In the genomic region with DNA sequence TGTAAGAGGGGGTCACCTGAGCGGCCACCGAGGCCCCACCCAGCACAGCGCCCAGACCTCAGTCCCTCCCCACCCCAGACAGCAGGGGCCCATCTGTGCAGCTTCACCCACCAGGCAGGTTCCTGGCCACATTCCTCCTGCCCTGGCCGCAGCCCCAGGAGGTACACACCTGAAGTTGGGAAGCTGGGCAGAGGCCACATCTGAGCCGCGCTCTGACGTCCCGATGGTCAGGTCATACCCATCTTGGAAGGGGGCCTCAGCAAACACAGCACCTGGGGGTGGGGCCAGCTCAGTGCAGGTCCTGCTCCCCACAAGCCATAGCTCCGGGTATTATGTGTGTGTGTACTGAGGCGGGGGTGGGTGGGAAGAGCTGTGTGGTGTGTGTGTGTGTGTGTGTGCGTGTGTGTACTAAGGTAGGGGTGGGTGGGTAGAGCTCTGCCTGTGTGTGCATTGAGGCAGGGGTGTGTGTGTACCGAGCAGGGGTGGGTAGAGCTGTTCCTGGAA, we compare ENCODE assay signal across 17 cellular contexts. TPM values are rescaled to one million over a fixed set of nuclear protein-coding genes. Genes with fewer than 3 reads are reported as not detected.
DNase-seq lines count a peak whose midpoint lies in the region; ATAC-seq and TF ChIP-seq lines count a peak whose summit lies in the region.
"Had no signal": no experiment of that assay in that cellular context is flagged by ENCODE, and none has a peak within 500 bp of the region (broad histone marks: within the 10 kb centered on the region; RNA-seq: fewer than 3 reads in every experiment).

No MANE protein-coding gene starts in this region.

- CTCF ChIA-PET in RWPE1 (lab: Yijun Ruan, JAX), result interaction anchor here (1.0 kb wide), 1 partner anchor 22 kb away, joined by 3 read pairs; no protein-coding TSS in a partner anchor

- no peaks in the 10 kb centered on the region for H3K27me3 Mint-ChIP-seq in activated T-cell treated with anti-CD3 and anti-CD28 coated beads, Interleukin-2, amount 50 U/mL, for 72 hours (ENCODE audit: low read depth)
- H3K27me3 Mint-ChIP-seq in stimulated activated naive B cell treated with anti-CD40 and anti-IgM and Interleukin-4, amounts not matched to agents 10 μg/mL and 1 μg/mL and 100 μg/mL, for 72 hours, result no peaks in the 10 kb centered on the region
- H3K27me3 Mint-ChIP-seq in effector memory CD8-positive, alpha-beta T cell, result no peaks in the 10 kb centered on the region
- H3K27me3 Mint-ChIP-seq: CD4-positive, alpha-beta memory T cell had no signal

- H3K36me3 Mint-ChIP-seq in activated T-cell treated with anti-CD3 and anti-CD28 coated beads, Interleukin-2, amount 50 U/mL, for 72 hours (ENCODE audit: insufficient read depth in 2 of 2), result peaks cover 0 to 16% of the 10 kb centered on the region in 2 donors
- peaks cover 59 to 70% of the 10 kb centered on the region in 2 donors for H3K36me3 Mint-ChIP-seq in stimulated activated naive B cell treated with anti-CD40 and anti-IgM and Interleukin-4, amounts not matched to agents 10 μg/mL and 1 μg/mL and 100 μg/mL, for 72 hours
- peaks cover 33% of the 10 kb centered on the region for H3K36me3 Mint-ChIP-seq in effector memory CD8-positive, alpha-beta T cell (ENCODE audit: insufficient read depth)

- H3K9ac ChIP-seq in liver (ENCODE audit: low read depth in 1 of 2, low read length in 2 of 2), result no peak overlapping the region
- H3K9ac ChIP-seq: BLaER1 had no signal

- no peak overlapping the region for H3K4me3 Mint-ChIP-seq in activated T-cell treated with anti-CD3 and anti-CD28 coated beads, Interleukin-2, amount 50 U/mL, for 72 hours
- no peak overlapping the region for H3K4me3 Mint-ChIP-seq in stimulated activated naive B cell treated with anti-CD40 and anti-IgM and Interleukin-4, amounts not matched to agents 10 μg/mL and 1 μg/mL and 100 μg/mL, for 72 hours
- H3K4me3 Mint-ChIP-seq in effector memory CD8-positive, alpha-beta T cell, result no peak overlapping the region
- H3K4me3 Mint-ChIP-seq: CD4-positive, alpha-beta memory T cell; H9 had no signal

- POLR2A ChIA-PET in RWPE1 (lab: Yijun Ruan, JAX; ENCODE audit: low non-redundant PET), result interaction anchor here (0.5 kb wide), 1 partner anchor 151 kb away, joined by 5 read pairs; no protein-coding TSS in a partner anchor

- DNase-seq in activated T-cell treated with anti-CD3 and anti-CD28 coated beads, Interleukin-2, amount 50 U/mL, for 72 hours, result no peak
- no peak for DNase-seq in activated T-cell treated with anti-CD3 and anti-CD28 coated beads, Interleukin-2, amount 50 U/mL, for 48 hours
- no peak for DNase-seq in RWPE1 (ENCODE audit: low spot score)
- DNase-seq in stimulated activated naive B cell treated with anti-CD40 and anti-IgM and Interleukin-4, amounts not matched to agents 10 μg/mL and 1 μg/mL and 100 μg/mL, for 72 hours, result no peak
- no peak for DNase-seq in A172 (ENCODE audit: low spot score)
- DNase-seq in SIG-M5 treated with dmso at 0.1 percent for 504 hours (lab: John Stamatoyannopoulos, UW; ENCODE audit: unreplicated experiment), result no peak
- no peak for DNase-seq in effector memory CD8-positive, alpha-beta T cell
- DNase-seq: CD4-positive, alpha-beta memory T cell; GF-D8; H9; KBM-7; NCI-H1694 treated with DMSO at 0.1 percent for 48 hours; NCI-H510A treated with DMSO at 0.1 percent for 48 hours; NCI-H774; SJCRH30 had no signal

- peaks cover 44% of the 10 kb centered on the region for H3K4me1 Mint-ChIP-seq in activated T-cell treated with anti-CD3 and anti-CD28 coated beads, Interleukin-2, amount 50 U/mL, for 72 hours (ENCODE audit: low read depth)
- peaks cover 33 to 54% of the 10 kb centered on the region in 2 donors for H3K4me1 Mint-ChIP-seq in stimulated activated naive B cell treated with anti-CD40 and anti-IgM and Interleukin-4, amounts not matched to agents 10 μg/mL and 1 μg/mL and 100 μg/mL, for 72 hours
- H3K4me1 Mint-ChIP-seq in effector memory CD8-positive, alpha-beta T cell (ENCODE audit: low read depth in 2 of 2), result peaks cover 16 to 30% of the 10 kb centered on the region in 2 donors

- peak overlapping the region; percentile 41 for H3K27ac ChIP-seq in RWPE1
- H3K27ac ChIP-seq in liver (ENCODE audit: low read depth in 1 of 2, low read length in 2 of 2), result no peak overlapping the region
- H3K27ac ChIP-seq: BLaER1, SJCRH30 had no signal

- no peak overlapping the region for H3K4me3 ChIP-seq in liver (ENCODE audit: low read depth in 1 of 3, low read length in 3 of 3)
- H3K4me3 ChIP-seq: BLaER1, SJCRH30 had no signal

- no peaks in the 10 kb centered on the region for H3K9me3 ChIP-seq in liver (ENCODE audit: control insufficient read depth in 4 of 4, low read length in 3 of 4)
- H3K9me3 ChIP-seq: BLaER1, SJCRH30 had no signal

- H3K27ac Mint-ChIP-seq in activated T-cell treated with anti-CD3 and anti-CD28 coated beads, Interleukin-2, amount 50 U/mL, for 72 hours, result peak overlapping the region; percentile 69
- peak overlapping the region; percentile 56 for H3K27ac Mint-ChIP-seq in stimulated activated naive B cell treated with anti-CD40 and anti-IgM and Interleukin-4, amounts not matched to agents 10 μg/mL and 1 μg/mL and 100 μg/mL, for 72 hours
- H3K27ac Mint-ChIP-seq in effector memory CD8-positive, alpha-beta T cell, result peak overlapping the region in 1 of 2 donors; percentile 20
- H3K27ac Mint-ChIP-seq: H9 had no signal

- no peak for TF ChIP-seq RAD21 in liver (IDR thresholded peaks at IDR 0.05)

- 43% methylated on average over 12 of the region's 12 CpGs for WGBS in liver

- H3K9me3 Mint-ChIP-seq in activated T-cell treated with anti-CD3 and anti-CD28 coated beads, Interleukin-2, amount 50 U/mL, for 72 hours, result no peaks in the 10 kb centered on the region
- H3K9me3 Mint-ChIP-seq in stimulated activated naive B cell treated with anti-CD40 and anti-IgM and Interleukin-4, amounts not matched to agents 10 μg/mL and 1 μg/mL and 100 μg/mL, for 72 hours, result no peaks in the 10 kb centered on the region
- no peaks in the 10 kb centered on the region for H3K9me3 Mint-ChIP-seq in effector memory CD8-positive, alpha-beta T cell
- H3K9me3 Mint-ChIP-seq: CD4-positive, alpha-beta memory T cell; H9 had no signal

- H3K36me3 ChIP-seq in liver (ENCODE audit: control insufficient read depth in 4 of 4, insufficient read depth in 3 of 4, low read depth in 1 of 4, low read length in 3 of 4), result peaks cover 0 to 42% (median 15%) of the 10 kb centered on the region in 4 donors

- TF ChIP-seq CTCF in RWPE1 (conservative IDR thresholded peaks at IDR 0.05; ENCODE audit: low read depth) (no peak), liver (IDR thresholded peaks at IDR 0.05; ENCODE audit: low read depth, low read length, missing input control) (no peak)

- ATAC-seq in activated T-cell treated with anti-CD3 and anti-CD28 coated beads, Interleukin-2, amount 50 U/mL, for 72 hours (replicated peaks in 1 of 2), result no peak
- no peak for ATAC-seq in stimulated activated naive B cell treated with anti-CD40 and anti-IgM and Interleukin-4, amounts not matched to agents 10 μg/mL and 1 μg/mL and 100 μg/mL, for 72 hours (replicated peaks)
- no peak for ATAC-seq in effector memory CD8-positive, alpha-beta T cell (replicated peaks)

- H3K4me1 ChIP-seq in liver (ENCODE audit: control insufficient read depth in 4 of 4, insufficient read depth in 4 of 4, low read length in 3 of 4), result peaks cover 24 to 48% (median 36%) of the 10 kb centered on the region in 4 donors

- no peaks in the 10 kb centered on the region for H3K27me3 ChIP-seq in liver (ENCODE audit: control insufficient read depth in 4 of 4, insufficient read depth in 4 of 4, low read length in 3 of 4)
- H3K27me3 ChIP-seq: BLaER1, SJCRH30 had no signal

TF ChIP-seq in liver, 16 proteins besides CTCF, POLR2A, EP300 and RAD21:
- peak; percentile 11 for TF ChIP-seq FOXA2 (IDR thresholded peaks at IDR 0.05)
- no peak for TF ChIP-seq SP1 (IDR thresholded peaks at IDR 0.05)
- TF ChIP-seq HNF4A (conservative IDR thresholded peaks at IDR 0.05), result peak in 1 of 2 donors; percentile 26
- TF ChIP-seq RXRA (IDR thresholded peaks at IDR 0.05), result peak in 1 of 2 donors; percentile 42

RNA-seq across cellular contexts. Expression of gene SPOUT1, which starts 5.6 kb away (rescaled TPM):
- 10 to 100 TPM; 64.8 to 69.1 TPM for total RNA-seq in activated T-cell treated with anti-CD3 and anti-CD28 coated beads, Interleukin-2, amount 50 U/mL, for 72 hours
- 10 to 100 TPM in 1 of 2 donors, 1 to 10 TPM in 1; 9.0 to 13.7 TPM for total RNA-seq in liver
- polyA plus RNA-seq in liver, result 10 to 100 TPM; 15.3 to 30.1 TPM
- total RNA-seq in A172 (2014; rRNA removed; shearing (Covaris generic)), result 28.0 and 36.4 TPM in 2 replicates

RNA-seq across cellular contexts. Expression of gene ENDOG, which starts 5.7 kb away (rescaled TPM):
- 10 to 100 TPM; 12.7 to 15.0 TPM for total RNA-seq in activated T-cell treated with anti-CD3 and anti-CD28 coated beads, Interleukin-2, amount 50 U/mL, for 72 hours
- 10 to 100 TPM; 11.3 to 17.9 TPM for total RNA-seq in liver
- 10 to 100 TPM; 12.2 to 25.0 TPM for polyA plus RNA-seq in liver
- 57.8 and 65.3 TPM in 2 replicates for total RNA-seq in A172 (2014; rRNA removed; shearing (Covaris generic))

RNA-seq across cellular contexts. Expression of gene TBC1D13, which starts 36.9 kb away (rescaled TPM):
- total RNA-seq in activated T-cell treated with anti-CD3 and anti-CD28 coated beads, Interleukin-2, amount 50 U/mL, for 72 hours, result 10 to 100 TPM; 15.9 to 17.7 TPM
- total RNA-seq in liver, result 10 to 100 TPM in 1 of 2 donors, 1 to 10 TPM in 1; 6.3 to 11.7 TPM
- 1 to 10 TPM; 7.4 to 8.6 TPM for polyA plus RNA-seq in liver
- 41.9 and 43.6 TPM in 2 replicates for total RNA-seq in A172 (2014; rRNA removed; shearing (Covaris generic))

RNA-seq across cellular contexts. Expression of gene ZER1, which starts 52.2 kb away (rescaled TPM):
- 10 to 100 TPM; 30.6 to 32.6 TPM for total RNA-seq in activated T-cell treated with anti-CD3 and anti-CD28 coated beads, Interleukin-2, amount 50 U/mL, for 72 hours
- total RNA-seq in liver, result 10 to 100 TPM; 20.0 to 29.1 TPM
- polyA plus RNA-seq in liver, result 10 to 100 TPM in 1 of 2 donors, 1 to 10 TPM in 1; 7.6 to 11.7 TPM
- 14.8 and 29.1 TPM in 2 replicates for total RNA-seq in A172 (2014; rRNA removed; shearing (Covaris generic))

RNA-seq across cellular contexts. Expression of gene KYAT1, which starts 57.8 kb away (rescaled TPM):
- total RNA-seq in activated T-cell treated with anti-CD3 and anti-CD28 coated beads, Interleukin-2, amount 50 U/mL, for 72 hours, result 10 to 100 TPM in 1 of 2 donors, 1 to 10 TPM in 1; 8.8 to 13.8 TPM
- 1 to 10 TPM; 6.9 to 8.1 TPM for total RNA-seq in liver
- polyA plus RNA-seq in liver, result 1 to 10 TPM; 3.8 to 8.0 TPM
- total RNA-seq in A172 (2014; rRNA removed; shearing (Covaris generic)), result 15.5 and 19.5 TPM in 2 replicates
